14 cellular contexts compared by ENCODE assay signal in the genomic region with DNA sequence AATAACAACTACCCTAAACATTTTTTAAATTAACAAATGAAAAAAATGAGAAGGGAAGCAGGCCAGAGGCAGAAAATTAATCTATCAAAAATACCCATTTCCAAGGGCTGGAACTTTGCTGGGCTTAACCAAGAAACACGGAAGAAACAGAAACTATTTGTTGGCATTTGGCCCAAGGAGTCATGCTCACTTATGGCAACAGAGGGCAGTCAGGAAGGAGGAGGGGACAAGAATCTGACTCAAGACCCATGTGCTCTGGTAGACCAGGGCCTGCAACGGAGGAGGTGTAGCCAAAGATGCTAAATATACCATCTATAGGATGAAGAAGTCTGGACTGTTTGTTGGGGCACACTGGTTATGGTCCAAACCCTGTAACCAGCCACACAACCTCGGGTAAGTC.
DNase-seq lines count a peak whose midpoint lies in the region; ATAC-seq and TF ChIP-seq lines count a peak whose summit lies in the region.
"Had no signal": no experiment of that assay in that cellular context is flagged by ENCODE, and none has a peak within 500 bp of the region (broad histone marks: within the 10 kb centered on the region; RNA-seq: fewer than 3 reads in every experiment).

No MANE protein-coding gene starts in this region.

- H3F3A ChIP-seq in OCI-LY1 (ENCODE audit: insufficient read depth, low read length), result no peaks in the 10 kb centered on the region

- H3K9me2 ChIP-seq in OCI-LY1 (ENCODE audit: low read depth, low read length), result no peaks in the 10 kb centered on the region

- H3K4me2 ChIP-seq in OCI-LY1 (ENCODE audit: low read length), result no peak overlapping the region

- peaks cover 37% of the 10 kb centered on the region for H3K4me1 ChIP-seq in OCI-LY1 (ENCODE audit: insufficient read depth, low read length, severe bottlenecking)

- no peak for ATAC-seq in GM18498 (IDR thresholded peaks at IDR 0.05; ENCODE audit: unreplicated experiment)

- H3K79me2 ChIP-seq in OCI-LY1 (ENCODE audit: insufficient read depth, low read length), result no peaks in the 10 kb centered on the region

- no peak overlapping the region for H3K27ac ChIP-seq in OCI-LY1 (ENCODE audit: low read depth, low read length, poor library complexity, severe bottlenecking)
- no peak overlapping the region for H3K27ac ChIP-seq in epithelial cell of prostate
- H3K27ac ChIP-seq: left ventricle myocardium inferior had no signal

- H2AFZ ChIP-seq in OCI-LY1 (ENCODE audit: low read length), result 0 out of 2 replicates have a peak overlapping the region, but pooled peaks have one; percentile 8

- no peaks in the 10 kb centered on the region for H3K27me3 ChIP-seq in OCI-LY1 (ENCODE audit: insufficient read depth, low read length)

- H3K4me3 ChIP-seq in OCI-LY1 (ENCODE audit: low read depth, low read length, poor library complexity, severe bottlenecking), result no peak overlapping the region
- H3K4me3 ChIP-seq: left ventricle myocardium inferior had no signal

- TF ChIP-seq CTCF in OCI-LY1 (IDR thresholded peaks at IDR 0.05; ENCODE audit: low read length), result peak; percentile 19; the same call in 1 of the 2 replicates

- H4K20me1 ChIP-seq in OCI-LY1 (ENCODE audit: insufficient read depth, low read length), result no peaks in the 10 kb centered on the region

- peak; percentile 73 for DNase-seq in GM03348 (ENCODE audit: low spot score)
- peak; percentile 60 for DNase-seq in epithelial cell of prostate (ENCODE audit: low read depth, low spot score)
- peak; percentile 91 for DNase-seq in pulmonary artery endothelial cell (ENCODE audit: low read depth, low spot score)
- no peak for DNase-seq in SHP77 treated with DMSO at 0.1 percent for 48 hours (lab: John Stamatoyannopoulos, UW)
- no peak for DNase-seq in NCI-H524 treated with DMSO at 0.1 percent for 48 hours (lab: John Stamatoyannopoulos, UW)
- DNase-seq in activated CD4-positive, alpha-beta T cell treated with anti-CD3 and anti-CD28 coated beads for 1 hour, result no peak
- DNase-seq: activated naive CD4-positive, alpha-beta T cell treated with Interleukin-2 at 50 U/mL for 16 hours; endodermal cell; left ventricle myocardium inferior; NCI-H2029 treated with DMSO at 0.1 percent for 48 hours; posterior cingulate gyrus; trophoblast cell had no signal

- H3K9ac ChIP-seq in OCI-LY1 (ENCODE audit: low read length), result no peak overlapping the region

- H3K9me3 ChIP-seq in OCI-LY1 (ENCODE audit: low read length), result no peaks in the 10 kb centered on the region
- H3K9me3 ChIP-seq: left ventricle myocardium inferior had no signal

- H3K36me3 ChIP-seq in OCI-LY1 (ENCODE audit: insufficient read depth, low read length), result no peaks in the 10 kb centered on the region
- H3K36me3 ChIP-seq: left ventricle myocardium inferior had no signal

Comparison
In these comparisons a context has a peak if more than half of its experiments do, and no peak if none do; other contexts are left out.
1. DNase-seq: peak in GM03348 (single experiment), epithelial cell of prostate (single experiment) and pulmonary artery endothelial cell (single experiment); none in SHP77 treated with DMSO at 0.1 percent for 48 hours (single experiment), NCI-H524 treated with DMSO at 0.1 percent for 48 hours (single experiment) and activated CD4-positive, alpha-beta T cell treated with anti-CD3 and anti-CD28 coated beads for 1 hour (single experiment).